ENCODE assay signal across 1 cellular context in genomic region chr7:83524286-83525075, GRCh38.
TF ChIP-seq lines count a peak whose summit lies in the region.

No MANE protein-coding gene starts in this region.

TF ChIP-seq in IMR-90, 13 proteins besides CTCF, POLR2A, EP300 and RAD21:
- TF ChIP-seq RFX5 (IDR thresholded peaks at IDR 0.05; ENCODE audit: low read depth, low read length) (no peak), CHD1 (IDR thresholded peaks at IDR 0.05; ENCODE audit: low read depth, low read length) (no peak), FOS (IDR thresholded peaks at IDR 0.05; ENCODE audit: low read depth, low read length) (no peak), MAFK (IDR thresholded peaks at IDR 0.05; ENCODE audit: low read depth, low read length) (no peak), CEBPB (IDR thresholded peaks at IDR 0.05; ENCODE audit: low read depth, low read length) (no peak), BHLHE40 (IDR thresholded peaks at IDR 0.05; ENCODE audit: low read depth, low read length) (no peak), MXI1 (IDR thresholded peaks at IDR 0.05; ENCODE audit: borderline replicate concordance, low read depth, low read length) (no peak), SMC3 (IDR thresholded peaks at IDR 0.05; ENCODE audit: low read depth, low read length) (no peak), MAZ (IDR thresholded peaks at IDR 0.05; ENCODE audit: borderline replicate concordance, low read depth, low read length) (no peak), RCOR1 (IDR thresholded peaks at IDR 0.05; ENCODE audit: insufficient replicate concordance, low read length) (no peak), NFE2L2 (IDR thresholded peaks at IDR 0.05; ENCODE audit: low read depth, low read length) (no peak), USF2 (IDR thresholded peaks at IDR 0.05; ENCODE audit: low read depth, low read length) (no peak), ELK1 (IDR thresholded peaks at IDR 0.05; ENCODE audit: borderline replicate concordance, low read depth, low read length) (no peak)
